25 cellular contexts compared by ENCODE assay signal in genomic region chr21:44850905-44851657, GRCh38. TPM values are rescaled to one million over a fixed set of nuclear protein-coding genes. Genes with fewer than 3 reads are reported as not detected.
DNase-seq lines count a peak whose midpoint lies in the region; ATAC-seq, FAIRE-seq and TF ChIP-seq lines count a peak whose summit lies in the region.
"Had no signal": no experiment of that assay in that cellular context is flagged by ENCODE, and none has a peak within 500 bp of the region (broad histone marks: within the 10 kb centered on the region; RNA-seq: fewer than 3 reads in every experiment).

No MANE protein-coding gene starts in this region.

- no peak overlapping the region for H3K4me3 ChIP-seq in astrocyte (ENCODE audit: insufficient read depth, low read depth, low read length)
- no peak overlapping the region for H3K4me3 ChIP-seq in stomach
- H3K4me3 ChIP-seq: esophagus muscularis mucosa, lower lobe of right lung, prostate gland, spleen had no signal

- CTCF ChIA-PET in CD4-positive, alpha-beta T cell (lab: Charles Lee): interaction anchor here (0.8 kb wide), 1 partner anchor 50 kb away, joined by 4 read pairs; the partner anchor contains the start of gene UBE2G2

- H3K36me3 Mint-ChIP-seq in T-helper 2 cell treated with Interferon-gamma antibody and Interleukin-4, amounts not matched to agents 5 μg/mL and 100 μg/mL, for 36 hours (ENCODE audit: low read depth): peaks cover 55% of the 10 kb centered on the region
- H3K36me3 Mint-ChIP-seq in CD4-positive, alpha-beta T cell (ENCODE audit: low read depth): peaks cover 74% of the 10 kb centered on the region
- H3K36me3 Mint-ChIP-seq in astrocyte (ENCODE audit: low read depth, unreplicated experiment) (peaks cover 27% of the 10 kb centered on the region), nephron progenitor cell (ENCODE audit: low read depth) (peaks cover 57% of the 10 kb centered on the region)

- peaks cover 35% of the 10 kb centered on the region for H3K4me1 Mint-ChIP-seq in T-helper 2 cell treated with Interferon-gamma antibody and Interleukin-4, amounts not matched to agents 5 μg/mL and 100 μg/mL, for 36 hours (ENCODE audit: low read depth)
- peaks cover 59% of the 10 kb centered on the region for H3K4me1 Mint-ChIP-seq in CD4-positive, alpha-beta T cell (ENCODE audit: low read depth)
- peaks cover 1% of the 10 kb centered on the region for H3K4me1 Mint-ChIP-seq in astrocyte (ENCODE audit: low read depth, unreplicated experiment)
- H3K4me1 Mint-ChIP-seq in nephron progenitor cell: peaks cover 10% of the 10 kb centered on the region

- H2AFZ ChIP-seq in astrocyte (ENCODE audit: low read depth, low read length): no peak overlapping the region

- no peak for TF ChIP-seq EP300 in stomach (IDR thresholded peaks at IDR 0.05)

- no peaks in the 10 kb centered on the region for H3K27me3 Mint-ChIP-seq in T-helper 2 cell treated with Interferon-gamma antibody and Interleukin-4, amounts not matched to agents 5 μg/mL and 100 μg/mL, for 36 hours (ENCODE audit: low read depth)
- H3K27me3 Mint-ChIP-seq in CD4-positive, alpha-beta T cell: no peaks in the 10 kb centered on the region
- peaks cover 2% of the 10 kb centered on the region for H3K27me3 Mint-ChIP-seq in astrocyte (ENCODE audit: low read depth, unreplicated experiment)
- H3K27me3 Mint-ChIP-seq in nephron progenitor cell (ENCODE audit: low read depth, poor library complexity): no peaks in the 10 kb centered on the region

- 81 to 89% (median 86%) methylated on average over 26 of the region's 26 CpGs for WGBS in stomach, 5 donors

- no peak for TF ChIP-seq POLR2A in stomach (IDR thresholded peaks at IDR 0.05)

- intact Hi-C loops in CD4-positive, alpha-beta T cell (cut with DNase I, micrococcal nuclease): no loop called here
- intact Hi-C loops in stomach (cut with DNase I; ENCODE audit: low total_unique reads): no loop called here

- H3K9ac ChIP-seq in astrocyte (ENCODE audit: low read length): no peak overlapping the region

- peaks cover 37% of the 10 kb centered on the region for H3K79me2 ChIP-seq in astrocyte (ENCODE audit: insufficient read depth, low read length)

- peaks cover 9% of the 10 kb centered on the region for H3K4me1 ChIP-seq in astrocyte (ENCODE audit: insufficient read depth, low read length)
- peaks cover 29 to 46% (median 39%) of the 10 kb centered on the region in 4 donors for H3K4me1 ChIP-seq in stomach

- DNase-seq in T-helper 2 cell treated with Interferon-gamma antibody and Interleukin-4, amounts not matched to agents 5 μg/mL and 100 μg/mL, for 36 hours (ENCODE audit: low spot score): no peak
- DNase-seq in T-helper 2 cell: no peak
- DNase-seq in CD4-positive, alpha-beta T cell: no peak
- no peak for DNase-seq in astrocyte (ENCODE audit: low read depth)
- DNase-seq in nephron progenitor cell: no peak
- DNase-seq in stomach: no peak
- DNase-seq: 8988T; activated CD4-positive, CD25-positive, alpha-beta regulatory T cell; BE2C; central memory CD4-positive, alpha-beta T cell; effector CD4-positive, alpha-beta T cell; GF-D8; HFFc6; Karpas-422; lower lobe of right lung; naive B cell; NCI-H1092 treated with DMSO at 0.1 percent for 48 hours; NCI-H2081; spleen; stimulated activated CD8-positive, alpha-beta memory T cell treated with anti-CD3 and anti-CD28 coated beads, Interleukin-4, amount 100 ng/mL, for 48 hours had no signal

- peaks cover 27% of the 10 kb centered on the region for H3K36me3 ChIP-seq in astrocyte (ENCODE audit: insufficient read depth, low read length)
- peaks cover 52 to 85% (median 81%) of the 10 kb centered on the region in 4 donors for H3K36me3 ChIP-seq in stomach

- FAIRE-seq in astrocyte (lab: Jason Lieb, UNC): no peak

- H3K9me3 Mint-ChIP-seq in T-helper 2 cell treated with Interferon-gamma antibody and Interleukin-4, amounts not matched to agents 5 μg/mL and 100 μg/mL, for 36 hours: no peaks in the 10 kb centered on the region
- H3K9me3 Mint-ChIP-seq in CD4-positive, alpha-beta T cell: no peaks in the 10 kb centered on the region
- H3K9me3 Mint-ChIP-seq in astrocyte (ENCODE audit: unreplicated experiment) (no peaks in the 10 kb centered on the region), nephron progenitor cell (no peaks in the 10 kb centered on the region)
- H3K9me3 Mint-ChIP-seq: HFFc6, naive B cell had no signal

- peak overlapping the region; percentile 58 for H3K4me3 Mint-ChIP-seq in T-helper 2 cell treated with Interferon-gamma antibody and Interleukin-4, amounts not matched to agents 5 μg/mL and 100 μg/mL, for 36 hours
- H3K4me3 Mint-ChIP-seq in CD4-positive, alpha-beta T cell: peak overlapping the region; percentile 30
- H3K4me3 Mint-ChIP-seq in astrocyte (ENCODE audit: unreplicated experiment) (no peak overlapping the region), nephron progenitor cell (no peak overlapping the region)
- H3K4me3 Mint-ChIP-seq: HFFc6, naive B cell had no signal

- no peak for ATAC-seq in CD4-positive, alpha-beta T cell (ENCODE audit: poor library complexity)
- ATAC-seq in HG02610 (IDR thresholded peaks at IDR 0.05; ENCODE audit: unreplicated experiment) (no peak), GM21528 (IDR thresholded peaks at IDR 0.05; ENCODE audit: low FRiP score, unreplicated experiment) (no peak)
- ATAC-seq: lower lobe of right lung, Right ventricle myocardium inferior had no signal

- TF ChIP-seq CTCF in CD4-positive, alpha-beta T cell (IDR thresholded peaks at IDR 0.05): no peak
- TF ChIP-seq CTCF in astrocyte (IDR thresholded peaks at IDR 0.05; ENCODE audit: insufficient read depth, low read depth, low read length) (no peak), nephron progenitor cell (IDR thresholded peaks at IDR 0.05) (no peak), stomach (IDR thresholded peaks at IDR 0.05) (no peak)

- peak overlapping the region; percentile 17 for H3K27ac ChIP-seq in CD4-positive, alpha-beta T cell (ENCODE audit: low read depth, low read length)
- H3K27ac ChIP-seq in astrocyte (ENCODE audit: low read depth, low read length): no peak overlapping the region
- peak overlapping the region in 1 of 5 donors; percentile 49 for H3K27ac ChIP-seq in stomach
- H3K27ac ChIP-seq: esophagus muscularis mucosa, lower lobe of right lung, prostate gland had no signal

- no peak overlapping the region for H3K4me2 ChIP-seq in astrocyte (ENCODE audit: low read length)

- H3K9me3 ChIP-seq in CD4-positive, alpha-beta T cell (ENCODE audit: control insufficient read depth, low read length): no peaks in the 10 kb centered on the region
- H3K9me3 ChIP-seq in astrocyte (ENCODE audit: insufficient read depth, low read depth, low read length) (no peaks in the 10 kb centered on the region), stomach (no peaks in the 10 kb centered on the region)
- H3K9me3 ChIP-seq: BE2C, esophagus muscularis mucosa, lower lobe of right lung, prostate gland, spleen had no signal

- peak overlapping the region; percentile 74 for H3K27ac Mint-ChIP-seq in T-helper 2 cell treated with Interferon-gamma antibody and Interleukin-4, amounts not matched to agents 5 μg/mL and 100 μg/mL, for 36 hours
- H3K27ac Mint-ChIP-seq in CD4-positive, alpha-beta T cell: peak overlapping the region; percentile 75
- H3K27ac Mint-ChIP-seq in astrocyte (ENCODE audit: unreplicated experiment) (peak overlapping the region; percentile 66), nephron progenitor cell (peak overlapping the region; percentile 77)
- H3K27ac Mint-ChIP-seq: HFFc6, naive B cell had no signal

- peaks cover 67% of the 10 kb centered on the region for H4K20me1 ChIP-seq in astrocyte (ENCODE audit: insufficient read depth, low read length)

- POLR2A ChIA-PET in CD4-positive, alpha-beta T cell (lab: Charles Lee): interaction anchor here (1.0 to 1.1 kb wide), 2 partner anchors 17 to 23 kb away, joined by 4 read pairs; partner anchors contain the start of gene PTTG1IP

- no peaks in the 10 kb centered on the region for H3K27me3 ChIP-seq in CD4-positive, alpha-beta T cell (ENCODE audit: control insufficient read depth, insufficient read depth, low read length)
- H3K27me3 ChIP-seq in astrocyte (ENCODE audit: insufficient read depth, low read length) (no peaks in the 10 kb centered on the region), stomach (no peaks in the 10 kb centered on the region)
- H3K27me3 ChIP-seq: BE2C, esophagus muscularis mucosa, spleen had no signal

RNA-seq across cellular contexts. Expression of gene PTTG1IP, which starts 22.4 kb away (rescaled TPM):
- 10 to 100 TPM; 99.0 to 99.5 TPM for total RNA-seq in CD4-positive, alpha-beta T cell
- total RNA-seq in astrocyte: 208 and 240 TPM in 2 replicates
- 100 to 1,000 TPM in 4 of 5 donors, 10 to 100 TPM in 1; 85.7 to 253 (median 164) TPM for total RNA-seq in stomach
- 10 to 100 TPM; 61.3 to 96.3 (median 75.8) TPM for polyA plus RNA-seq in stomach

RNA-seq across cellular contexts. Expression of gene SUMO3, which starts 33.2 kb away (rescaled TPM):
- 10 to 100 TPM; 82.8 to 91.2 TPM for total RNA-seq in CD4-positive, alpha-beta T cell
- total RNA-seq in astrocyte (72.7 and 83.5 TPM in 2 replicates), stomach (10 to 100 TPM; 29.5 to 80.1 (median 42.0) TPM)
- polyA plus RNA-seq in stomach: 10 to 100 TPM; 36.4 to 95.9 (median 78.1) TPM

RNA-seq across cellular contexts. Expression of gene UBE2G2, which starts 49.5 kb away (rescaled TPM):
- total RNA-seq in CD4-positive, alpha-beta T cell: 10 to 100 TPM; 89.9 to 96.8 TPM
- total RNA-seq in astrocyte: 63.8 and 74.5 TPM in 2 replicates
- total RNA-seq in stomach: 100 to 1,000 TPM in 1 of 5 donors, 10 to 100 TPM in 4; 56.5 to 116 (median 78.2) TPM
- 10 to 100 TPM; 30.6 to 33.7 (median 32.7) TPM for polyA plus RNA-seq in stomach

Comparison
In these comparisons a context has a peak if more than half of its experiments do, and no peak if none do; other contexts are left out.
1. H3K4me3 Mint-ChIP-seq: peak in T-helper 2 cell treated with Interferon-gamma antibody and Interleukin-4, amounts not matched to agents 5 μg/mL and 100 μg/mL, for 36 hours (single experiment) and CD4-positive, alpha-beta T cell (single experiment); none in astrocyte (single experiment) and nephron progenitor cell (single experiment).
2. Peak in every context shown above with its lines, with median percentiles within 50 percentile points of each other: H3K27ac Mint-ChIP-seq.